In the genomic region with DNA sequence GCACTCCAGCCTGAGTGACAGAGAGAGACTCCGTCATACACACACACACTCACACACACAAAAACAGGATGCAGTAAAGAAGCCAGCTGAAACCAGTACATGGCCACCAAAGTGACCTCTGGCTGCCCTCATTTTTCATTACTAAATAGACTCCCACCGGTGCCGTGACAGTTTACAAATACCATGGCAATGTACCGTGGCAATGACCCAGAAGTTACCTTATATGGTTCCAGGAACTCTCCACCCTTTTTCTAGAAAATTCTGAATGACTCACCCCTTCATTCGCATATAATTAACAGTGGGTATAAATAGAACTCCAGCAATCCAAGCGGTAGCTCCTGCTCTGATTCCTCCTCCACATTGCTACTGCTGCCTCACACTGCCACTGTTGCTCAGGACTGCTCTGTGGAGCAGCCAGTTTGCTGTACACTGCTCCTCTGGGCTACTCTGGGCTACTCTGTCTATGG, we compare ENCODE assay signal across 1 cellular context.
TF ChIP-seq lines count a peak whose summit lies in the region.

No MANE protein-coding gene starts in this region.

TF ChIP-seq in IMR-90, 13 proteins besides CTCF, POLR2A, EP300 and RAD21 (continued from another document):
- TF ChIP-seq RCOR1 (IDR thresholded peaks at IDR 0.05; ENCODE audit: insufficient replicate concordance, low read length) (no peak), FOS (IDR thresholded peaks at IDR 0.05; ENCODE audit: low read depth, low read length) (peak; percentile 49; the same call in 1 of the 2 replicates)
